9 cellular contexts compared by ENCODE assay signal in the genomic region with DNA sequence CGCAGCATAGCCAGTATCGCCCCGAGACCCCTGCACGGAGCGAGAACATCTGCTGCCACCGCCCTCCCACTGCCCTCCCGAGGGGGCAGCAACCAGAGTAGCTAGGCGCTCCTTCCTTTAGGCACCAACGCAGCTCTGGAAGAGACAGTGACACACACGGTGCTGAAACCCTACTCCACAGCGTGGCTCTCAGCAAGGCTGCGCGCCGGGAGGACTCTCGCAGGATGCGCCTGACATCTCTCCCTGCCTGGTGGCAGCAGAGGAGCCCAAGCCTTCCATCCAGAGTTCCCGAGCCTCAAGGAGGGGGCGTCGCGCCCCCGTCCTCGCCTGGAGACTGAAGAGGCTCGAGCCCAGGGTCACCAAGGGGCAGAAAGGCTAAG. TPM values are rescaled to one million over a fixed set of nuclear protein-coding genes. Genes with fewer than 3 reads are reported as not detected.
DNase-seq lines count a peak whose midpoint lies in the region; TF ChIP-seq lines count a peak whose summit lies in the region.
"Had no signal": no experiment of that assay in that cellular context is flagged by ENCODE, and none has a peak within 500 bp of the region (broad histone marks: within the 10 kb centered on the region; RNA-seq: fewer than 3 reads in every experiment).

No MANE protein-coding gene starts in this region.

- peaks cover 34 to 75% (median 51%) of the 10 kb centered on the region in 6 donors for H3K4me1 ChIP-seq in spleen

- peak; percentile 24 for DNase-seq in NCI-H748 (lab: John Stamatoyannopoulos, UW; ENCODE audit: unreplicated experiment)
- no peak for DNase-seq in NCI-H748 treated with DMSO at 0.1 percent for 48 hours (lab: John Stamatoyannopoulos, UW)
- no peak for DNase-seq in activated CD4-positive, alpha-beta memory T cell treated with anti-CD3 and anti-CD28 coated beads for 36 hours
- peak; percentile 73 for DNase-seq in hepatic stellate cell (ENCODE audit: low spot score)
- DNase-seq in spleen, result peak; percentile 80
- DNase-seq in NCI-H2029 treated with DMSO at 0.1 percent for 48 hours (lab: John Stamatoyannopoulos, UW), result no peak
- no peak for DNase-seq in SKM-1 (lab: John Stamatoyannopoulos, UW; ENCODE audit: unreplicated experiment)
- no peak for DNase-seq in DMS153 treated with DMSO at 0.1 percent for 48 hours (lab: John Stamatoyannopoulos, UW; ENCODE audit: unreplicated experiment)

- peak overlapping the region in 6 of 8 donors; percentile 22 to 66 (median 40) for H3K4me3 ChIP-seq in spleen

- TF ChIP-seq CTCF in spleen (IDR thresholded peaks at IDR 0.05 in 8 of 11, conservative IDR thresholded peaks at IDR 0.05 in 3 of 11), result no peak

- no peak overlapping the region for H3K27ac Mint-ChIP-seq in activated CD4-positive, alpha-beta memory T cell treated with anti-CD3 and anti-CD28 coated beads for 36 hours

- POLR2A ChIA-PET in activated CD4-positive, alpha-beta memory T cell treated with anti-CD3 and anti-CD28 coated beads for 36 hours (lab: Charles Lee), result interaction anchor here (1.3 kb wide), 1 partner anchor 78 kb away, joined by 3 read pairs; no protein-coding TSS in a partner anchor

- peak overlapping the region in 1 of 8 donors; percentile 10 for H3K27ac ChIP-seq in spleen
- H3K27ac ChIP-seq: SJSA1 had no signal

- intact Hi-C loops in activated CD4-positive, alpha-beta memory T cell treated with anti-CD3 and anti-CD28 coated beads for 36 hours (cut with micrococcal nuclease), result loop anchor here (10.0 kb wide), 1 partner anchor 171 kb away; the partner anchor contains the start of gene OSBPL2
- intact Hi-C loops in spleen (cut with DNase I; ENCODE audit: low total_unique reads), result no loop called here

- TF ChIP-seq POLR2A in spleen (IDR thresholded peaks at IDR 0.05), result no peak

- CTCF ChIA-PET in activated CD4-positive, alpha-beta memory T cell treated with anti-CD3 and anti-CD28 coated beads for 36 hours (lab: Charles Lee), result no interaction called here

- H3K36me3 ChIP-seq in spleen, result peaks cover 0 to 14% (median 0%) of the 10 kb centered on the region in 6 donors

- peak overlapping the region; percentile 76 for H3K4me3 Mint-ChIP-seq in activated CD4-positive, alpha-beta memory T cell treated with anti-CD3 and anti-CD28 coated beads for 36 hours

- no peaks in the 10 kb centered on the region for H3K9me3 Mint-ChIP-seq in activated CD4-positive, alpha-beta memory T cell treated with anti-CD3 and anti-CD28 coated beads for 36 hours

- H3K9me3 ChIP-seq in spleen, result no peaks in the 10 kb centered on the region
- H3K9me3 ChIP-seq: SJSA1 had no signal

- WGBS in spleen, 5 donors, result 76 to 90% (median 86%) methylated on average over 18 to 23 of the region's 23 CpGs

- no peaks in the 10 kb centered on the region for H3K27me3 ChIP-seq in spleen (replicated peaks in 1 of 7)
- H3K27me3 ChIP-seq: SJSA1 had no signal

- H3K4me1 Mint-ChIP-seq in activated CD4-positive, alpha-beta memory T cell treated with anti-CD3 and anti-CD28 coated beads for 36 hours (ENCODE audit: low read depth), result peaks cover 61% of the 10 kb centered on the region

- no peaks in the 10 kb centered on the region for H3K27me3 Mint-ChIP-seq in activated CD4-positive, alpha-beta memory T cell treated with anti-CD3 and anti-CD28 coated beads for 36 hours

- H3K36me3 Mint-ChIP-seq in activated CD4-positive, alpha-beta memory T cell treated with anti-CD3 and anti-CD28 coated beads for 36 hours, result peaks cover 5% of the 10 kb centered on the region

RNA-seq across cellular contexts. Expression of gene TAF4, which starts 2.1 kb away (rescaled TPM):
- 10 to 100 TPM; 15.3 to 17.0 TPM for total RNA-seq in activated CD4-positive, alpha-beta memory T cell treated with anti-CD3 and anti-CD28 coated beads for 36 hours
- 10 to 100 TPM; 15.5 to 28.3 (median 18.6) TPM for total RNA-seq in spleen
- polyA plus RNA-seq in spleen, result 1 to 10 TPM; 4.3 to 7.2 (median 4.4) TPM

RNA-seq across cellular contexts. Expression of gene LSM14B, which starts 58.7 kb away (rescaled TPM):
- total RNA-seq in activated CD4-positive, alpha-beta memory T cell treated with anti-CD3 and anti-CD28 coated beads for 36 hours, result 10 to 100 TPM; 33.4 to 35.1 TPM
- total RNA-seq in spleen, result 10 to 100 TPM; 17.6 to 37.6 (median 31.9) TPM
- 10 to 100 TPM; 14.0 to 20.1 (median 15.0) TPM for polyA plus RNA-seq in spleen

Comparison
In these comparisons a context has a peak if more than half of its experiments do, and no peak if none do; other contexts are left out.
1. DNase-seq: peak in NCI-H748 (single experiment), hepatic stellate cell (single experiment) and spleen (single experiment); none in NCI-H748 treated with DMSO at 0.1 percent for 48 hours (single experiment), activated CD4-positive, alpha-beta memory T cell treated with anti-CD3 and anti-CD28 coated beads for 36 hours (single experiment), NCI-H2029 treated with DMSO at 0.1 percent for 48 hours (single experiment), SKM-1 (single experiment) and DMS153 treated with DMSO at 0.1 percent for 48 hours (single experiment).